23 cellular contexts compared by ENCODE assay signal in the genomic region with DNA sequence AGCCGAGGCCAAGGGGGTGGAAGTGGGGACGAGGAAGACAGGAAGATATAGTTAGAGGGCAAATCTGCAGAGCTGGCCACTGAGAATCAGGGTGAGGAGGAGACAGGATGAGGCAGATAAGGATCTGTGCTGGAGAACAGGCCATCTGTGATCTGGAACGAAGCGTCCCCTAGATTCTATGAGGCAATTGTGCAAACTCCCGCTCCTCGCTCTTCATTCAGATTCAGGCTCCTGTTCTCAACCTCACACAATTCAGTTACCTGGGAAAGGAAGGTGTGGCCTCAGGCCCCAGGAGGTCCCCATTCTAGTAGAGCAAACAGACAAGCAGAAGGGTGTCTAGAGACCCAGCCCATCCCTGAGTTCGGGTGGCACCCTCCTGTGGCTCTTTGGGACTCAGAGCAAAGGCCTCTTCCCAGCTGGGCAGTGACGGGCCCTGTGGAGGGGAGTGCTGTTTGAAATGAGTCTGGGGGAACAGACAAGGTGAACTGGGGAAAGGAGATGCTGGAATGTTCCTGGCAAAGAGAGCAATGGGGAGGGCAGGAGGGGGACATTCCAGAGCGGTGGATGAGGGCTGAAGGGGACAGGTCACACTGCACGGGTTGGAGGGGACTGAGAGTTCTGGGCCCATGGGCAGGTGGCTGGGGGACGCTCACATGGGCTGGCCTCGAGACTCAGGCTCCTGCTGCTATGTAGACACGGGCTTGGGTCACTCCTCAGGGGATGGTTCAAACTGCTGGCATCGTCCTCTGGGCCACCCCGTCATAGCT. TPM values are rescaled to one million over a fixed set of nuclear protein-coding genes. Genes with fewer than 3 reads are reported as not detected.
"Had no signal": no experiment of that assay in that cellular context is flagged by ENCODE, and none has a peak within 500 bp of the region (broad histone marks: within the 10 kb centered on the region; RNA-seq: fewer than 3 reads in every experiment).

No MANE protein-coding gene starts in this region.

- H3K9me3 ChIP-seq: psoas muscle, right lobe of liver, vagina had no signal

- FAIRE-seq: endothelial cell of umbilical vein had no signal

- H3K27ac ChIP-seq: coronary artery, hepatocyte, psoas muscle, right lobe of liver, suprapubic skin, tibial artery, upper lobe of left lung, vagina had no signal

- H3K4me1 ChIP-seq: psoas muscle, right lobe of liver, suprapubic skin, tibial artery, upper lobe of left lung, vagina had no signal

- H3K4me2 ChIP-seq: hepatocyte had no signal

- H3K79me2 ChIP-seq: hepatocyte had no signal

- H3K36me3 ChIP-seq: right lobe of liver, suprapubic skin, tibial artery, upper lobe of left lung, vagina had no signal

- H3K4me3 ChIP-seq: coronary artery, hepatocyte, lung, psoas muscle, right lobe of liver, suprapubic skin, tibial artery, upper lobe of left lung, vagina had no signal

- H3K27me3 ChIP-seq: hepatocyte, right lobe of liver, suprapubic skin, tibial artery, upper lobe of left lung, vagina had no signal

- DNase-seq: effector CD4-positive, alpha-beta T cell; endodermal cell; erythroblast; foreskin melanocyte; head of caudate nucleus; left colon; left ventricle myocardium superior; naive thymus-derived CD4-positive, alpha-beta T cell; nucleus accumbens; retina; stimulated activated CD4-positive, alpha-beta T cell treated with anti-CD3 and anti-CD28 coated beads, Interleukin-4, amount 100 ng/mL, for 1 hour; stimulated activated CD8-positive, alpha-beta memory T cell treated with anti-CD3 and anti-CD28 coated beads, Interleukin-4, amount 100 ng/mL, for 48 hours; stimulated activated naive CD8-positive, alpha-beta T cell treated with anti-CD3 and anti-CD28 coated beads, Interleukin-15, Interleukin-2, amounts not matched to agents 100 U/mL and 50 U/mL, for 24 hours; tibial artery; upper lobe of left lung had no signal

- H2AFZ ChIP-seq: hepatocyte had no signal

RNA-seq across cellular contexts. Expression of a gene that starts 39.9 kb away (rescaled TPM):
- total RNA-seq: endothelial cell of umbilical vein had no signal
- polyA plus RNA-seq: endothelial cell of umbilical vein had no signal
